8 cellular contexts compared by ENCODE assay signal in genomic region chr2:69946351-69947077, GRCh38. TPM values are rescaled to one million over a fixed set of nuclear protein-coding genes. Genes with fewer than 3 reads are reported as not detected.
DNase-seq lines count a peak whose midpoint lies in the region; ATAC-seq, FAIRE-seq and TF ChIP-seq lines count a peak whose summit lies in the region.

No MANE protein-coding gene starts in this region.

- H3K9ac ChIP-seq in mesenchymal stem cell (ENCODE audit: low read length), result no peak overlapping the region

- H3K36me3 ChIP-seq in mesenchymal stem cell (ENCODE audit: control insufficient read depth in 1 of 2, insufficient read depth in 2 of 2, low read depth in 1 of 2, low read length in 2 of 2) (peaks cover 0 to 24% of the 10 kb centered on the region in 2 experiments), SJCRH30 (no peaks in the 10 kb centered on the region)

- peak overlapping the region; percentile 49 to 95 for H2BK12ac ChIP-seq in mesenchymal stem cell (ENCODE audit: low read length in 2 of 2)

- H3K27me3 ChIP-seq in mesenchymal stem cell (ENCODE audit: control insufficient read depth in 1 of 2, insufficient read depth in 1 of 2, low read length in 2 of 2) (no peaks in the 10 kb centered on the region), SJCRH30 (no peaks in the 10 kb centered on the region; the same call in 1 of the 2 replicates)

- peak overlapping the region; percentile 35 for H2BK15ac ChIP-seq in mesenchymal stem cell (ENCODE audit: low read depth, poor library complexity, severe bottlenecking)

- peak overlapping the region; percentile 87 for H3K27ac Mint-ChIP-seq in activated naive CD4-positive, alpha-beta T cell treated with anti-CD3 and anti-CD28 coated beads, Interleukin-2, amount 50 U/mL, for 24 hours
- no peak overlapping the region for H3K27ac Mint-ChIP-seq in WTC11

- peak; percentile 83 for FAIRE-seq in GM12891 (lab: Jason Lieb, UNC)
- FAIRE-seq in RCC 7860 (lab: Jason Lieb, UNC), result no peak

- CTCF ChIA-PET in WTC11 (lab: Charles Lee), result interaction anchor here (1.3 kb wide), 1 partner anchor 222 kb away, joined by 3 read pairs; no protein-coding TSS in a partner anchor

- H2BK5ac ChIP-seq in mesenchymal stem cell (ENCODE audit: low read depth, low read length, poor library complexity, severe bottlenecking), result no peak overlapping the region

- 65% methylated on average over 7 of the region's 12 CpGs for WGBS in mesenchymal stem cell

- no peak overlapping the region for H3K23ac ChIP-seq in mesenchymal stem cell (ENCODE audit: low read length in 2 of 2)

- H2AK5ac ChIP-seq in mesenchymal stem cell (ENCODE audit: low read length, severe bottlenecking), result no peak overlapping the region

- peak overlapping the region; percentile 76 to 88 for H3K18ac ChIP-seq in mesenchymal stem cell (ENCODE audit: low read depth in 1 of 2, low read length in 2 of 2)

- peak overlapping the region in 1 of 2 experiments; percentile 24 for H3K4ac ChIP-seq in mesenchymal stem cell (ENCODE audit: low read depth in 1 of 2, low read length in 2 of 2)

- H3K4me3 ChIP-seq in mesenchymal stem cell (ENCODE audit: insufficient read depth in 1 of 2, low read depth in 1 of 2, low read length in 2 of 2), result no peak overlapping the region
- no peak overlapping the region for H3K4me3 ChIP-seq in SJCRH30
- H3K4me3 ChIP-seq in coronary artery, result no peak overlapping the region

- peak overlapping the region; percentile 64 for H3K4me3 Mint-ChIP-seq in activated naive CD4-positive, alpha-beta T cell treated with anti-CD3 and anti-CD28 coated beads, Interleukin-2, amount 50 U/mL, for 24 hours
- H3K4me3 Mint-ChIP-seq in WTC11, result no peak overlapping the region

- peak overlapping the region; percentile 33 for H2AFZ ChIP-seq in mesenchymal stem cell (ENCODE audit: low read depth, low read length)

- peaks cover 37% of the 10 kb centered on the region for H3K4me1 Mint-ChIP-seq in activated naive CD4-positive, alpha-beta T cell treated with anti-CD3 and anti-CD28 coated beads, Interleukin-2, amount 50 U/mL, for 24 hours
- no peaks in the 10 kb centered on the region; the same call in none of the 2 replicates for H3K4me1 Mint-ChIP-seq in WTC11

- DNase-seq in GM12891 (ENCODE audit: insufficient read length, low spot score) (peak; percentile 57), RCC 7860 (ENCODE audit: low spot score) (peak; percentile 33), mesenchymal stem cell (peak; percentile 80), WTC11 (ENCODE audit: low spot score) (no peak), SJCRH30 (no peak), coronary artery (ENCODE audit: low spot score) (no peak)

- H4K91ac ChIP-seq in mesenchymal stem cell (ENCODE audit: low read length), result peak overlapping the region; percentile 65

- peak overlapping the region; percentile 45 for H4K8ac ChIP-seq in mesenchymal stem cell (ENCODE audit: low read length)

- POLR2A ChIA-PET in WTC11 (lab: Charles Lee), result no interaction called here

- H3K9me3 ChIP-seq in mesenchymal stem cell (ENCODE audit: control insufficient read depth, low read length), result no peaks in the 10 kb centered on the region
- H3K9me3 ChIP-seq in SJCRH30 (replicated peaks), result no peaks in the 10 kb centered on the region

- H3K4me1 ChIP-seq in mesenchymal stem cell (ENCODE audit: control insufficient read depth, insufficient read depth, low read depth, low read length) (peaks cover 9% of the 10 kb centered on the region), SJCRH30 (peaks cover 6% of the 10 kb centered on the region; the same call in 1 of the 2 replicates)

- H3K27me3 Mint-ChIP-seq in activated naive CD4-positive, alpha-beta T cell treated with anti-CD3 and anti-CD28 coated beads, Interleukin-2, amount 50 U/mL, for 24 hours, result no peaks in the 10 kb centered on the region
- H3K27me3 Mint-ChIP-seq in WTC11 (ENCODE audit: low read depth), result no peaks in the 10 kb centered on the region

- H3K4me2 ChIP-seq in mesenchymal stem cell (ENCODE audit: low read length, poor library complexity, severe bottlenecking), result no peak overlapping the region

- no peak overlapping the region for H3K27ac ChIP-seq in mesenchymal stem cell (ENCODE audit: low read length, poor library complexity, severe bottlenecking)
- no peak overlapping the region for H3K27ac ChIP-seq in SJCRH30
- H3K27ac ChIP-seq in coronary artery, result no peak overlapping the region

- TF ChIP-seq POLR2A in GM12891 (IDR thresholded peaks at IDR 0.05; ENCODE audit: low read depth, low read length), result no peak

- H3K79me1 ChIP-seq in mesenchymal stem cell (replicated peaks; ENCODE audit: low read length, poor library complexity, severe bottlenecking), result no peaks in the 10 kb centered on the region

- ATAC-seq in HG02798 (IDR thresholded peaks at IDR 0.05; ENCODE audit: poor library complexity, unreplicated experiment) (peak; percentile 60), WTC11 (no peak)

- no peak overlapping the region for H3K14ac ChIP-seq in mesenchymal stem cell (ENCODE audit: low read length in 2 of 2)

- H3K36me3 Mint-ChIP-seq in activated naive CD4-positive, alpha-beta T cell treated with anti-CD3 and anti-CD28 coated beads, Interleukin-2, amount 50 U/mL, for 24 hours, result peaks cover 2% of the 10 kb centered on the region
- no peaks in the 10 kb centered on the region for H3K36me3 Mint-ChIP-seq in WTC11

- TF ChIP-seq CTCF in WTC11 (IDR thresholded peaks at IDR 0.05), result no peak
- no peak for TF ChIP-seq CTCF in coronary artery (IDR thresholded peaks at IDR 0.05)

- no peaks in the 10 kb centered on the region for H3K9me3 Mint-ChIP-seq in activated naive CD4-positive, alpha-beta T cell treated with anti-CD3 and anti-CD28 coated beads, Interleukin-2, amount 50 U/mL, for 24 hours
- H3K9me3 Mint-ChIP-seq in WTC11, result no peaks in the 10 kb centered on the region

- H2BK120ac ChIP-seq in mesenchymal stem cell (ENCODE audit: low read depth, low read length), result peak overlapping the region; percentile 19

TF ChIP-seq in GM12891, 5 proteins besides CTCF, POLR2A, EP300 and RAD21:
- no peak for TF ChIP-seq POU2F2 (IDR thresholded peaks at IDR 0.05; ENCODE audit: low read depth, low read length)
- TF ChIP-seq SPI1 (IDR thresholded peaks at IDR 0.05; ENCODE audit: low read depth, low read length), result peak; percentile 67
- no peak for TF ChIP-seq POLR2AphosphoS5 (IDR thresholded peaks at IDR 0.05; ENCODE audit: low read depth, low read length)
- 0 out of 2 replicates have a peak, but pooled peaks have one; percentile 12 for TF ChIP-seq TAF1 (IDR thresholded peaks at IDR 0.05; ENCODE audit: low read depth, low read length)
- no peak for TF ChIP-seq PAX5 (IDR thresholded peaks at IDR 0.05; ENCODE audit: insufficient read depth, low read length, severe bottlenecking)
TF ChIP-seq in GM12891: peak in this region for 2.

TF ChIP-seq in WTC11, 78 proteins besides CTCF, POLR2A, EP300 and RAD21:
- TF ChIP-seq KAT7 (CRISPR knock-in tag; IDR thresholded peaks at IDR 0.05; ENCODE audit: borderline replicate concordance), result no peak

RNA-seq across cellular contexts. Expression of gene ASPRV1, which starts 14.9 kb away (rescaled TPM):
- 0.46 TPM for polyA plus RNA-seq in GM12891 (2012; ENCODE audit: low read depth, missing spikeins)
- polyA plus RNA-seq in mesenchymal stem cell (2013, experiment 1 of 2), result 0.08 TPM
- polyA plus RNA-seq in mesenchymal stem cell (2013, experiment 2 of 2), result 0.15 TPM
- total RNA-seq in WTC11 (2021), result 0.73 to 1.3 TPM (median 1.1 TPM) in 3 replicates
- total RNA-seq in SJCRH30 (2014; rRNA removed; shearing (Covaris generic)), result 0.51 and 0.95 TPM in 2 replicates

RNA-seq across cellular contexts. Expression of gene MXD1, which starts 31.6 kb away (rescaled TPM):
- 4.5 TPM for polyA plus RNA-seq in GM12891 (2012; ENCODE audit: low read depth, missing spikeins)
- 10.3 TPM for polyA plus RNA-seq in mesenchymal stem cell (2013, experiment 1 of 2)
- 10.3 TPM for polyA plus RNA-seq in mesenchymal stem cell (2013, experiment 2 of 2)
- total RNA-seq in WTC11 (2021), result 1.5 to 2.3 TPM (median 1.6 TPM) in 3 replicates
- 5.2 and 5.3 TPM in 2 replicates for total RNA-seq in SJCRH30 (2014; rRNA removed; shearing (Covaris generic))

RNA-seq across cellular contexts. Expression of gene SNRNP27, which starts 52.8 kb away (rescaled TPM):
- 29.7 TPM for polyA plus RNA-seq in GM12891 (2012; ENCODE audit: low read depth, missing spikeins)
- 91.2 TPM for polyA plus RNA-seq in mesenchymal stem cell (2013, experiment 1 of 2)
- 89.1 TPM for polyA plus RNA-seq in mesenchymal stem cell (2013, experiment 2 of 2)
- 38.4 to 45.9 TPM (median 39.9 TPM) in 3 replicates for total RNA-seq in WTC11 (2021)
- 105 and 107 TPM in 2 replicates for total RNA-seq in SJCRH30 (2014; rRNA removed; shearing (Covaris generic))

Comparison
In these comparisons a context has a peak if more than half of its experiments do, and no peak if none do; other contexts are left out.
1. DNase-seq: peak in GM12891 (single experiment), RCC 7860 (single experiment) and mesenchymal stem cell (single experiment); none in WTC11 (single experiment), SJCRH30 (0 of 2) and coronary artery (single experiment).